ENCODE assay signal across 1 cellular context in genomic region chrX:153396320-153397195, GRCh38.
TF ChIP-seq lines count a peak whose summit lies in the region.

No MANE protein-coding gene starts in this region.

TF ChIP-seq in K562, 482 proteins besides CTCF, POLR2A, EP300 and RAD21:
- TF ChIP-seq, protein P1, sequence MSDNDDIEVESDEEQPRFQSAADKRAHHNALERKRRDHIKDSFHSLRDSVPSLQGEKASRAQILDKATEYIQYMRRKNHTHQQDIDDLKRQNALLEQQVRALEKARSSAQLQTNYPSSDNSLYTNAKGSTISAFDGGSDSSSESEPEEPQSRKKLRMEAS (CRISPR knock-in tag; IDR thresholded peaks at IDR 0.05) = peak; percentile 41; the same call in 1 of the 2 replicates
- no peak for TF ChIP-seq FIP1L1 (IDR thresholded peaks at IDR 0.05; ENCODE audit: low read depth, low read length, poor library complexity, severe bottlenecking)
- TF ChIP-seq BHLHE40 (IDR thresholded peaks at IDR 0.05; ENCODE audit: low read length) = 0 out of 2 replicates have a peak, but pooled peaks have one; percentile 38
